ENCODE assay signal across 1 cellular context in genomic region chr5:140926903-140927573, GRCh38.
TF ChIP-seq lines count a peak whose summit lies in the region.

No MANE protein-coding gene starts in this region.

TF ChIP-seq in endothelial cell of umbilical vein, 7 proteins besides CTCF, POLR2A, EP300 and RAD21 (continued from another document):
- no peak for TF ChIP-seq FOS (IDR thresholded peaks at IDR 0.05; ENCODE audit: borderline replicate concordance, insufficient read depth, low read length)
- TF ChIP-seq EZH2 (IDR thresholded peaks at IDR 0.05; ENCODE audit: borderline replicate concordance, low read depth, low read length, severe bottlenecking) = peak; percentile 27
- TF ChIP-seq JUN (IDR thresholded peaks at IDR 0.05; ENCODE audit: borderline replicate concordance, insufficient read depth, insufficient read length, low read depth) = no peak
- no peak for TF ChIP-seq MAX (IDR thresholded peaks at IDR 0.05; ENCODE audit: insufficient read depth, insufficient read length)
- TF ChIP-seq GATA2 (IDR thresholded peaks at IDR 0.05; ENCODE audit: insufficient read depth, insufficient read length, low read depth, low read length) = no peak
TF ChIP-seq in endothelial cell of umbilical vein: peak in this region for 1.
